Comparison of ENCODE assay signal across 18 cellular contexts in the genomic region with DNA sequence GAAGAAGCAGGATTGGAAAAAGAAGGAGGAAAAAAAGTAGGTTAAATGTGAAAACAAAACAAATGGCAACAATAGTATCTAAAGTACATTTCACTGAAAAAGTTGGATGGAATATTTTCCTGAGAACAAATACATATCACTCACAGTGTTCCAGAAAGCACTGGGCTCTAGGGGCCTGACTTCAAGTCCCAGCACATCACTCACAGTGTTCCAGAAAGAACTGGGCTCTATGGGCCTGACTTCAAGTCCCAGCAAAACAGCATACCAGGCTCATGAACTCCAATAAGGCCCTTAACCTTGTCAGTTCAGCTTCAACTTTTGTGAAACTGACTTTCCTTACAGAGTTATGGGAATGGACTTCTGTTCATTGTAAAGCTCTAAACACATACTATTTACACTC. TPM values are rescaled to one million over a fixed set of nuclear protein-coding genes. Genes with fewer than 3 reads are reported as not detected.
DNase-seq lines count a peak whose midpoint lies in the region; ATAC-seq, FAIRE-seq and TF ChIP-seq lines count a peak whose summit lies in the region.
"Had no signal": no experiment of that assay in that cellular context is flagged by ENCODE, and none has a peak within 500 bp of the region (broad histone marks: within the 10 kb centered on the region; RNA-seq: fewer than 3 reads in every experiment).

No MANE protein-coding gene starts in this region.

- no peaks in the 10 kb centered on the region for H3K27me3 ChIP-seq in ascending aorta
- H3K27me3 ChIP-seq in cardiac muscle cell = no peaks in the 10 kb centered on the region
- H3K27me3 ChIP-seq in pancreas = no peaks in the 10 kb centered on the region
- H3K27me3 ChIP-seq in thoracic aorta (replicated peaks; ENCODE audit: insufficient read depth) = no peaks in the 10 kb centered on the region

- no peak for FAIRE-seq in pancreas (lab: Jason Lieb, UNC)
- FAIRE-seq: A204.1, G401.6, GM12892, RCC 7860 had no signal

- H3K36me3 ChIP-seq in ascending aorta (no peaks in the 10 kb centered on the region), cardiac muscle cell (peaks cover 3% of the 10 kb centered on the region), pancreas (no peaks in the 10 kb centered on the region), thoracic aorta (no peaks in the 10 kb centered on the region)

- H3K4me1 ChIP-seq in ascending aorta (peaks cover 4 to 30% of the 10 kb centered on the region in 2 donors), cardiac muscle cell (ENCODE audit: low read depth) (peaks cover 24% of the 10 kb centered on the region), pancreas (peaks cover 12 to 52% (median 17%) of the 10 kb centered on the region in 3 donors), thoracic aorta (ENCODE audit: control insufficient read depth in 1 of 2, low read depth in 2 of 2) (peaks cover 30 to 57% of the 10 kb centered on the region in 2 donors)

- CTCF ChIA-PET in activated CD4-positive, alpha-beta T cell treated with anti-CD3 and anti-CD28 coated beads, Interleukin-2, amount 10 ng/mL, durations not matched to agents 7 days and 5 days (lab: Charles Lee) = no interaction called here

- H3K27ac Mint-ChIP-seq in activated CD4-positive, alpha-beta T cell treated with anti-CD3 and anti-CD28 coated beads, Interleukin-2, amount 10 ng/mL, durations not matched to agents 7 days and 5 days = no peak overlapping the region

- H3K27ac ChIP-seq in ascending aorta (peak overlapping the region; percentile 16 to 23), cardiac muscle cell (peak overlapping the region; percentile 8), pancreas (no peak overlapping the region), thoracic aorta (peak overlapping the region; percentile 13 to 16)
- H3K27ac ChIP-seq: C4-2B had no signal

- POLR2A ChIA-PET in activated CD4-positive, alpha-beta T cell treated with anti-CD3 and anti-CD28 coated beads, Interleukin-2, amount 10 ng/mL, durations not matched to agents 7 days and 5 days (lab: Charles Lee) = no interaction called here

- H3K9me3 Mint-ChIP-seq in activated CD4-positive, alpha-beta T cell treated with anti-CD3 and anti-CD28 coated beads, Interleukin-2, amount 10 ng/mL, durations not matched to agents 7 days and 5 days = no peaks in the 10 kb centered on the region

- H3K36me3 Mint-ChIP-seq in activated CD4-positive, alpha-beta T cell treated with anti-CD3 and anti-CD28 coated beads, Interleukin-2, amount 10 ng/mL, durations not matched to agents 7 days and 5 days (ENCODE audit: low read depth) = no peaks in the 10 kb centered on the region

- peak in 3 of 4 donors; percentile 20 to 56 (median 30) for ATAC-seq in pancreas
- ATAC-seq in thoracic aorta (ENCODE audit: insufficient number of reproducible peaks, low FRiP score, low read depth) = no peak
- no peak for ATAC-seq in HG03159 (IDR thresholded peaks at IDR 0.05; ENCODE audit: unreplicated experiment)

- no peak overlapping the region for H3K4me3 Mint-ChIP-seq in activated CD4-positive, alpha-beta T cell treated with anti-CD3 and anti-CD28 coated beads, Interleukin-2, amount 10 ng/mL, durations not matched to agents 7 days and 5 days

- no peaks in the 10 kb centered on the region for H3K4me1 Mint-ChIP-seq in activated CD4-positive, alpha-beta T cell treated with anti-CD3 and anti-CD28 coated beads, Interleukin-2, amount 10 ng/mL, durations not matched to agents 7 days and 5 days

- H3K9me3 ChIP-seq in ascending aorta = no peaks in the 10 kb centered on the region
- H3K9me3 ChIP-seq in cardiac muscle cell (ENCODE audit: low read depth) = no peaks in the 10 kb centered on the region
- H3K9me3 ChIP-seq in pancreas = no peaks in the 10 kb centered on the region
- no peaks in the 10 kb centered on the region for H3K9me3 ChIP-seq in thoracic aorta

- no peaks in the 10 kb centered on the region for H3K27me3 Mint-ChIP-seq in activated CD4-positive, alpha-beta T cell treated with anti-CD3 and anti-CD28 coated beads, Interleukin-2, amount 10 ng/mL, durations not matched to agents 7 days and 5 days

- no peak overlapping the region for H3K4me3 ChIP-seq in ascending aorta
- no peak overlapping the region for H3K4me3 ChIP-seq in cardiac muscle cell
- H3K4me3 ChIP-seq in pancreas = no peak overlapping the region
- H3K4me3 ChIP-seq in thoracic aorta = no peak overlapping the region

- DNase-seq in ascending aorta (ENCODE audit: low spot score in 2 of 2) (no peak), cardiac muscle cell (ENCODE audit: low read depth in 1 of 2, low spot score in 1 of 2) (no peak), pancreas (no peak), thoracic aorta (ENCODE audit: low spot score) (no peak), UCSD-AML1 (lab: John Stamatoyannopoulos, UW; ENCODE audit: unreplicated experiment) (no peak)
- no peak for DNase-seq in activated CD4-positive, alpha-beta T cell treated with anti-CD3 and anti-CD28 coated beads, Interleukin-2, amount 10 ng/mL, durations not matched to agents 7 days and 5 days
- DNase-seq: GOT3, HCEC 1CT, IMR-90, NCI-H1694 treated with DMSO at 0.1 percent for 48 hours, NCI-H446 treated with DMSO at 0.1 percent for 48 hours, NCI-H526 treated with DMSO at 0.1 percent for 48 hours had no signal

- no peak for TF ChIP-seq CTCF in ascending aorta (IDR thresholded peaks at IDR 0.05)
- no peak for TF ChIP-seq CTCF in cardiac muscle cell (IDR thresholded peaks at IDR 0.05; ENCODE audit: low read depth, low read length)
- TF ChIP-seq CTCF in pancreas (IDR thresholded peaks at IDR 0.05) = no peak
- no peak for TF ChIP-seq CTCF in thoracic aorta (IDR thresholded peaks at IDR 0.05)

- intact Hi-C loops in ascending aorta (cut with DNase I) (loop anchor here (5.0 kb wide), 1 partner anchor 63 kb away; a partner anchor contains a TSS), pancreas (cut with DNase I) (no loop called here)

RNA-seq across cellular contexts. Expression of a gene that starts 46.0 kb away (rescaled TPM):
- total RNA-seq in ascending aorta = 1.6 TPM
- 9.1 and 21.1 TPM in 2 replicates for total RNA-seq in cardiac muscle cell
- 12.8 and 19.0 TPM in 2 replicates for polyA plus RNA-seq in cardiac muscle cell
- total RNA-seq in pancreas = 1 to 10 TPM; 3.3 to 7.1 (median 4.1) TPM
- polyA plus RNA-seq in pancreas = 10 to 100 TPM in 1 of 2 donors, 1 to 10 TPM in 1; 4.8 to 10.1 TPM
- total RNA-seq in thoracic aorta = 1 to 10 TPM; 1.5 to 2.3 TPM
- total RNA-seq in activated CD4-positive, alpha-beta T cell treated with anti-CD3 and anti-CD28 coated beads, Interleukin-2, amount 10 ng/mL, durations not matched to agents 7 days and 5 days = 10 to 100 TPM; 18.8 to 23.8 TPM

Comparison
In these comparisons a context has a peak if more than half of its experiments do, and no peak if none do; other contexts are left out.
1. H3K27ac ChIP-seq: peak in ascending aorta (2 of 2), cardiac muscle cell (single experiment) and thoracic aorta (2 of 2); none in pancreas (0 of 4).
2. ATAC-seq: peak in pancreas (3 of 4); none in thoracic aorta (single experiment) and HG03159 (single experiment).